In genomic region chr17:82931696-82932060, GRCh38 we compare ENCODE assay signal across 8 cellular contexts.
DNase-seq lines count a peak whose midpoint lies in the region; ATAC-seq and TF ChIP-seq lines count a peak whose summit lies in the region.

No MANE protein-coding gene starts in this region.

- no peak overlapping the region for H3K4me3 ChIP-seq in GM23338
- H3K4me3 ChIP-seq in left ventricle myocardium inferior = no peak overlapping the region
- H3K4me3 ChIP-seq in stomach = no peak overlapping the region

- ATAC-seq in GM23338 (no peak), GM19452 (IDR thresholded peaks at IDR 0.05; ENCODE audit: unreplicated experiment) (no peak), GM21447 (IDR thresholded peaks at IDR 0.05; ENCODE audit: unreplicated experiment) (no peak), GM21515 (IDR thresholded peaks at IDR 0.05; ENCODE audit: unreplicated experiment) (no peak)
- ATAC-seq in activated T-cell treated with anti-CD3 and anti-CD28 coated beads, Interleukin-2, amount 50 U/mL, for 72 hours (replicated peaks in 1 of 2) = no peak

- no peak for TF ChIP-seq POLR2A in stomach (IDR thresholded peaks at IDR 0.05)

- H3K9me3 Mint-ChIP-seq in GM23338 = no peaks in the 10 kb centered on the region
- H3K9me3 Mint-ChIP-seq in brain = no peaks in the 10 kb centered on the region
- no peaks in the 10 kb centered on the region for H3K9me3 Mint-ChIP-seq in activated T-cell treated with anti-CD3 and anti-CD28 coated beads, Interleukin-2, amount 50 U/mL, for 72 hours

- H4K20me1 ChIP-seq in GM23338 (replicated peaks; ENCODE audit: insufficient read depth) = no peaks in the 10 kb centered on the region; the same call in 1 of the 2 replicates

- H3K27me3 ChIP-seq in GM23338 (ENCODE audit: insufficient read depth) = no peaks in the 10 kb centered on the region
- no peaks in the 10 kb centered on the region for H3K27me3 ChIP-seq in left ventricle myocardium inferior (ENCODE audit: low read depth)
- no peaks in the 10 kb centered on the region for H3K27me3 ChIP-seq in stomach

- H3K4me3 Mint-ChIP-seq in GM23338 = no peak overlapping the region
- H3K4me3 Mint-ChIP-seq in brain = no peak overlapping the region
- no peak overlapping the region for H3K4me3 Mint-ChIP-seq in activated T-cell treated with anti-CD3 and anti-CD28 coated beads, Interleukin-2, amount 50 U/mL, for 72 hours

- H3K9me3 ChIP-seq in left ventricle myocardium inferior (replicated peaks) = no peaks in the 10 kb centered on the region
- H3K9me3 ChIP-seq in stomach = no peaks in the 10 kb centered on the region

- DNase-seq in GM23338 (ENCODE audit: low spot score) = no peak
- DNase-seq in left ventricle myocardium inferior = peak; percentile 70
- DNase-seq in stomach = peak; percentile 24
- DNase-seq in activated T-cell treated with anti-CD3 and anti-CD28 coated beads, Interleukin-2, amount 50 U/mL, for 72 hours = no peak

- H3F3A ChIP-seq in GM23338 (replicated peaks; ENCODE audit: low read depth) = no peaks in the 10 kb centered on the region

- H3K9me2 ChIP-seq in GM23338 (ENCODE audit: insufficient read depth) = no peaks in the 10 kb centered on the region

- peaks cover 4% of the 10 kb centered on the region; the same call in 1 of the 2 replicates for H3K36me3 ChIP-seq in GM23338 (ENCODE audit: insufficient read depth)
- peaks cover 95% of the 10 kb centered on the region for H3K36me3 ChIP-seq in left ventricle myocardium inferior
- peaks cover 57 to 100% (median 99%) of the 10 kb centered on the region in 4 donors for H3K36me3 ChIP-seq in stomach

- H3K27me3 Mint-ChIP-seq in GM23338 (ENCODE audit: insufficient read depth, low read depth, poor library complexity) (peaks cover 3% of the 10 kb centered on the region), brain (no peaks in the 10 kb centered on the region)
- H3K27me3 Mint-ChIP-seq in activated T-cell treated with anti-CD3 and anti-CD28 coated beads, Interleukin-2, amount 50 U/mL, for 72 hours (ENCODE audit: low read depth) = no peaks in the 10 kb centered on the region

- H3K79me2 ChIP-seq in GM23338 (replicated peaks; ENCODE audit: insufficient read depth) = no peaks in the 10 kb centered on the region; the same call in 1 of the 2 replicates

- intact Hi-C loops in left ventricle myocardium inferior (cut with micrococcal nuclease) = no loop called here
- intact Hi-C loops in stomach (cut with DNase I; ENCODE audit: low total_unique reads) = no loop called here

- no peaks in the 10 kb centered on the region for H3K4me1 ChIP-seq in GM23338 (ENCODE audit: insufficient read depth)
- H3K4me1 ChIP-seq in left ventricle myocardium inferior = peaks cover 6% of the 10 kb centered on the region
- no peaks in the 10 kb centered on the region for H3K4me1 ChIP-seq in stomach

- H3K27ac Mint-ChIP-seq in GM23338 (no peak overlapping the region), brain (peak overlapping the region in 3 of 5 experiments; percentile 71 to 89 (median 84))
- H3K27ac Mint-ChIP-seq in activated T-cell treated with anti-CD3 and anti-CD28 coated beads, Interleukin-2, amount 50 U/mL, for 72 hours = no peak overlapping the region

- H3K27ac ChIP-seq in GM23338 (ENCODE audit: low read depth) = 0 out of 2 replicates have a peak overlapping the region, but pooled peaks have one; percentile 50
- no peak overlapping the region for H3K27ac ChIP-seq in left ventricle myocardium inferior (replicated peaks)
- H3K27ac ChIP-seq in stomach = no peak overlapping the region

- H3K4me2 ChIP-seq in GM23338 = no peak overlapping the region

- H2AFZ ChIP-seq in GM23338 = no peak overlapping the region

- H3K4me1 Mint-ChIP-seq in GM23338 = no peaks in the 10 kb centered on the region; the same call in 2 of the 3 replicates
- H3K4me1 Mint-ChIP-seq in brain = peaks cover 5% of the 10 kb centered on the region
- H3K4me1 Mint-ChIP-seq in activated T-cell treated with anti-CD3 and anti-CD28 coated beads, Interleukin-2, amount 50 U/mL, for 72 hours (ENCODE audit: low read depth) = no peaks in the 10 kb centered on the region

- H3K36me3 Mint-ChIP-seq in GM23338 (ENCODE audit: low read depth) (peaks cover 73% of the 10 kb centered on the region), brain (peaks cover 83% of the 10 kb centered on the region)
- peaks cover 8 to 21% of the 10 kb centered on the region in 2 donors for H3K36me3 Mint-ChIP-seq in activated T-cell treated with anti-CD3 and anti-CD28 coated beads, Interleukin-2, amount 50 U/mL, for 72 hours (ENCODE audit: insufficient read depth in 2 of 2)

- TF ChIP-seq CTCF in GM23338 (conservative IDR thresholded peaks at IDR 0.05; ENCODE audit: low read depth in 2 of 2) = no peak
- no peak for TF ChIP-seq CTCF in brain (conservative IDR thresholded peaks at IDR 0.05)
- TF ChIP-seq CTCF in left ventricle myocardium inferior (IDR thresholded peaks at IDR 0.05; ENCODE audit: borderline replicate concordance) = no peak
- no peak for TF ChIP-seq CTCF in stomach (IDR thresholded peaks at IDR 0.05)

- TF ChIP-seq EP300 in stomach (IDR thresholded peaks at IDR 0.05) = no peak

- WGBS in stomach, 5 donors = 59 to 86% (median 85%) methylated on average over 11 of the region's 11 CpGs

TF ChIP-seq in GM23338, 12 proteins besides CTCF, POLR2A, EP300 and RAD21 (continues in another document):
- TF ChIP-seq STAT1 (IDR thresholded peaks at IDR 0.05; ENCODE audit: unreplicated experiment) = no peak
- no peak for TF ChIP-seq NANOG (IDR thresholded peaks at IDR 0.05; ENCODE audit: borderline replicate concordance)
- no peak for TF ChIP-seq ZNF462 (CRISPR knock-in tag; IDR thresholded peaks at IDR 0.05)
- no peak for TF ChIP-seq POLR2AphosphoS5 (IDR thresholded peaks at IDR 0.05; ENCODE audit: low read depth)
- no peak for TF ChIP-seq EZH2phosphoT487 (IDR thresholded peaks at IDR 0.05; ENCODE audit: unreplicated experiment)
- no peak for TF ChIP-seq ZNF331 (CRISPR knock-in tag; IDR thresholded peaks at IDR 0.05; ENCODE audit: low read depth)

Comparison
In these comparisons a context has a peak if more than half of its experiments do, and no peak if none do; other contexts are left out.
1. DNase-seq: peak in left ventricle myocardium inferior (single experiment) and stomach (single experiment); none in GM23338 (single experiment) and activated T-cell treated with anti-CD3 and anti-CD28 coated beads, Interleukin-2, amount 50 U/mL, for 72 hours (0 of 2).
2. H3K27ac Mint-ChIP-seq: peak in brain (3 of 5); none in GM23338 (single experiment) and activated T-cell treated with anti-CD3 and anti-CD28 coated beads, Interleukin-2, amount 50 U/mL, for 72 hours (single experiment).